ENCODE assay signal across 9 cellular contexts in the genomic region with DNA sequence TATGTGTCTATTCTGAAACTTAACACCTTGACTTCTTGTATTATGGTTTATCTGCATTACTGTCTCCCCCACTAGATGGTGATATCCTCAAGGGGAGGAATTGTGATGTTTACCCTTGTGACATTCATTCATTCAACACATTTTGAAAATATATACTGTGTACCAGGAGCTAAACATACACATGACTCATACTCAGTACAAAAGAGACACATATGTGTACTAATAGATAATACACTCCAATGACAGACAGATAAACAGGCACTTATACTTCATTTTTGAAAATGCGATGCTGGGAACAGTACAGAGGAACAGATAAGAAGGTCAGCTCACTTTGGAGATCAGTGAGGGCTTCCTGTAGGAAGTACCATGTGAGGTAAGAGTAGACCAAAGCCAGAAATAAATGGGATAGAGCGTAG. TPM values are rescaled to one million over a fixed set of nuclear protein-coding genes. Genes with fewer than 3 reads are reported as not detected.
DNase-seq lines count a peak whose midpoint lies in the region; ATAC-seq and TF ChIP-seq lines count a peak whose summit lies in the region.
"Had no signal": no experiment of that assay in that cellular context is flagged by ENCODE, and none has a peak within 500 bp of the region (broad histone marks: within the 10 kb centered on the region; RNA-seq: fewer than 3 reads in every experiment).

No MANE protein-coding gene starts in this region.

- DNase-seq in BE2C (no peak), fibroblast of the aortic adventitia (ENCODE audit: low read depth) (peak; percentile 45), Peyer's patch (no peak), mucosa of descending colon (no peak), caudate nucleus (lab: John Stamatoyannopoulos, UW) (no peak)
- no peak for DNase-seq in activated CD4-positive, alpha-beta T cell treated with anti-CD3 and anti-CD28 coated beads, Interleukin-2, amount 50 U/mL, for 4 hours

- H3K4me3 ChIP-seq in BE2C (ENCODE audit: low read depth, low read length) (no peak overlapping the region), OCI-LY3 (ENCODE audit: low read length) (peak overlapping the region; percentile 65; the same call in 1 of the 2 replicates), fibroblast of the aortic adventitia (ENCODE audit: low read depth, low read length) (no peak overlapping the region), Peyer's patch (no peak overlapping the region), mucosa of descending colon (no peak overlapping the region)
- H3K4me3 ChIP-seq: gastroesophageal sphincter had no signal

- TF ChIP-seq POLR2A in Peyer's patch (IDR thresholded peaks at IDR 0.05): no peak

- H3K27ac ChIP-seq in OCI-LY3 (ENCODE audit: low read length) (peak overlapping the region; percentile 38), Peyer's patch (no peak overlapping the region), caudate nucleus (ENCODE audit: low read depth, low read length) (no peak overlapping the region)
- H3K27ac ChIP-seq: gastroesophageal sphincter had no signal

- H3K36me3 ChIP-seq in BE2C: no peaks in the 10 kb centered on the region
- H3K36me3 ChIP-seq in OCI-LY3 (replicated peaks; ENCODE audit: low read depth, low read length): no peaks in the 10 kb centered on the region
- H3K36me3 ChIP-seq in Peyer's patch: no peaks in the 10 kb centered on the region
- H3K36me3 ChIP-seq in mucosa of descending colon (ENCODE audit: low read depth): no peaks in the 10 kb centered on the region
- H3K36me3 ChIP-seq: gastroesophageal sphincter had no signal

- peak overlapping the region; percentile 78 for H2AFZ ChIP-seq in OCI-LY3 (ENCODE audit: low read depth, low read length)

- H3K9me3 ChIP-seq in BE2C: no peaks in the 10 kb centered on the region
- H3K9me3 ChIP-seq in OCI-LY3 (ENCODE audit: insufficient read depth, low read length): no peaks in the 10 kb centered on the region
- no peaks in the 10 kb centered on the region for H3K9me3 ChIP-seq in Peyer's patch
- H3K9me3 ChIP-seq in mucosa of descending colon: no peaks in the 10 kb centered on the region
- H3K9me3 ChIP-seq: gastroesophageal sphincter had no signal

- peak overlapping the region; percentile 88 for H3K4me2 ChIP-seq in OCI-LY3 (ENCODE audit: low read length)

- TF ChIP-seq CTCF in BE2C (IDR thresholded peaks at IDR 0.05; ENCODE audit: low read depth, low read length): peak; percentile 48
- peak; percentile 75 for TF ChIP-seq CTCF in OCI-LY3 (IDR thresholded peaks at IDR 0.05; ENCODE audit: low read depth, low read length)
- peak; percentile 64 for TF ChIP-seq CTCF in fibroblast of the aortic adventitia (IDR thresholded peaks at IDR 0.05; ENCODE audit: insufficient read depth, low read length)
- peak in 3 of 6 experiments; percentile 43 to 52 (median 45) for TF ChIP-seq CTCF in Peyer's patch (IDR thresholded peaks at IDR 0.05)
- no peak for TF ChIP-seq CTCF in mucosa of descending colon (IDR thresholded peaks at IDR 0.05)

- ATAC-seq in GM19035 (IDR thresholded peaks at IDR 0.05; ENCODE audit: unreplicated experiment) (peak; percentile 68), mucosa of descending colon (no peak)
- ATAC-seq: gastroesophageal sphincter had no signal

- H3K27me3 ChIP-seq in BE2C (peaks cover 19% of the 10 kb centered on the region), OCI-LY3 (ENCODE audit: low read depth, low read length) (no peaks in the 10 kb centered on the region), Peyer's patch (no peaks in the 10 kb centered on the region)

- intact Hi-C loops in mucosa of descending colon (cut with DNase I, micrococcal nuclease): no loop called here

- no peaks in the 10 kb centered on the region for H3K79me2 ChIP-seq in OCI-LY3 (ENCODE audit: low read length)

- H4K20me1 ChIP-seq in OCI-LY3 (ENCODE audit: insufficient read depth, low read length): no peaks in the 10 kb centered on the region

- H3K4me1 ChIP-seq in BE2C: no peaks in the 10 kb centered on the region
- H3K4me1 ChIP-seq in OCI-LY3 (ENCODE audit: low read length): peaks cover 40% of the 10 kb centered on the region
- H3K4me1 ChIP-seq in Peyer's patch: no peaks in the 10 kb centered on the region
- no peaks in the 10 kb centered on the region for H3K4me1 ChIP-seq in mucosa of descending colon (ENCODE audit: low read depth)
- H3K4me1 ChIP-seq: gastroesophageal sphincter had no signal

- H3K9ac ChIP-seq in OCI-LY3 (ENCODE audit: low read length): peak overlapping the region; percentile 56; the same call in 1 of the 2 replicates

RNA-seq across cellular contexts. Expression of gene RAB3GAP2, which starts 8.9 kb away (rescaled TPM):
- 22.3 TPM for polyA plus RNA-seq in BE2C (2012; ENCODE audit: insufficient read depth, insufficient read length, low read depth)
- total RNA-seq in fibroblast of the aortic adventitia (ENCODE audit: low replicate concordance): 32.4 and 39.7 TPM in 2 replicates
- total RNA-seq in Peyer's patch: 10 to 100 TPM; 23.6 to 33.8 (median 27.7) TPM
- total RNA-seq in mucosa of descending colon: 10 to 100 TPM; 27.9 to 35.0 (median 31.1) TPM
